24 cellular contexts compared by ENCODE assay signal in the genomic region with DNA sequence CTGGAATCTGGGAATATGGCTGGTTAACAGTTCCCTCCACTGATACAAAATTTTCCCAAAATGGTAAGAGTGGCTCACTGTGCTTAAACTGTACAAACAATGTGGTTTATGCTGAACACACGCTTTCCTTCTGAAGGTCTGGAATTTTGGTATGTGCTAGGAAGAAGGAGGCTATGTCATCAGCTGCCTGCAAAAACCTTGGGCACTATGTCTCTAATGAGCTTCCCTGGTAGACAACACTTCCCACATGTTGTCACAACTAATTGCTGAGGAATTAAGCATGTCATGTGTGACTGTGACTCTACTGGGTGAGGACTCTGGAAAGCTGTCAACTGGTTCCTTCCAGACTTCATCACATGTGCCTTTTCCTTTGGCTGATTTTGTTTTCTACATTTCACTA. TPM values are rescaled to one million over a fixed set of nuclear protein-coding genes. Genes with fewer than 3 reads are reported as not detected.
A peak's percentile ranks its signal among the peaks of the same experiment; 100 is the strongest.
DNase-seq lines count a peak whose midpoint lies in the region; ATAC-seq and FAIRE-seq lines count a peak whose summit lies in the region.
"Had no signal": no experiment of that assay in that cellular context is flagged by ENCODE, and none has a peak within 500 bp of the region (broad histone marks: within the 10 kb centered on the region; RNA-seq: fewer than 3 reads in every experiment).

No MANE protein-coding gene starts in this region.

- intact Hi-C loops in activated naive CD4-positive, alpha-beta T cell treated with anti-CD3 and anti-CD28 coated beads for 36 hours (cut with micrococcal nuclease), result no loop called here

- peak; percentile 20 for FAIRE-seq in urothelium cell line (lab: Jason Lieb, UNC)
- FAIRE-seq: islet of Langerhans had no signal

- no peaks in the 10 kb centered on the region for H3K9me3 ChIP-seq in CD8-positive, alpha-beta memory T cell (ENCODE audit: low read length)
- H3K9me3 ChIP-seq: upper lobe of left lung had no signal

- no peak overlapping the region for H3K4me3 Mint-ChIP-seq in activated naive CD4-positive, alpha-beta T cell treated with anti-CD3 and anti-CD28 coated beads, Interleukin-2, amount 50 U/mL, for 24 hours
- no peak overlapping the region for H3K4me3 Mint-ChIP-seq in activated naive CD4-positive, alpha-beta T cell treated with anti-CD3 and anti-CD28 coated beads for 36 hours
- H3K4me3 Mint-ChIP-seq in CD8-positive, alpha-beta memory T cell, result no peak overlapping the region
- H3K4me3 Mint-ChIP-seq: CD4-positive, alpha-beta T cell; stimulated activated naive B cell treated with anti-CD40 and anti-IgM and Interleukin-4, amounts not matched to agents 10 μg/mL and 1 μg/mL and 100 μg/mL, for 72 hours had no signal

- H3K27me3 Mint-ChIP-seq in activated naive CD4-positive, alpha-beta T cell treated with anti-CD3 and anti-CD28 coated beads, Interleukin-2, amount 50 U/mL, for 24 hours, result no peaks in the 10 kb centered on the region
- no peaks in the 10 kb centered on the region for H3K27me3 Mint-ChIP-seq in activated naive CD4-positive, alpha-beta T cell treated with anti-CD3 and anti-CD28 coated beads for 36 hours (ENCODE audit: low read depth)
- no peaks in the 10 kb centered on the region for H3K27me3 Mint-ChIP-seq in CD8-positive, alpha-beta memory T cell
- H3K27me3 Mint-ChIP-seq: CD4-positive, alpha-beta T cell; stimulated activated naive B cell treated with anti-CD40 and anti-IgM and Interleukin-4, amounts not matched to agents 10 μg/mL and 1 μg/mL and 100 μg/mL, for 72 hours had no signal

- ATAC-seq in stimulated activated naive CD8-positive, alpha-beta T cell treated with anti-CD3 and anti-CD28 coated beads, Interleukin-15, Interleukin-2, amounts not matched to agents 100 U/mL and 50 U/mL, for 24 hours, result no peak
- ATAC-seq: stimulated activated naive B cell treated with anti-CD40 and anti-IgM and Interleukin-4, amounts not matched to agents 10 μg/mL and 1 μg/mL and 100 μg/mL, for 72 hours had no signal

- H3K4me1 ChIP-seq in CD8-positive, alpha-beta memory T cell (ENCODE audit: insufficient read depth, low read length), result no peaks in the 10 kb centered on the region

- peaks cover 3% of the 10 kb centered on the region for H3K36me3 ChIP-seq in CD8-positive, alpha-beta memory T cell (ENCODE audit: insufficient read depth, low read length)

- H3K27me3 ChIP-seq in CD8-positive, alpha-beta memory T cell (ENCODE audit: insufficient read depth, low read length, poor library complexity, severe bottlenecking), result no peaks in the 10 kb centered on the region
- H3K27me3 ChIP-seq: upper lobe of left lung had no signal

- no peaks in the 10 kb centered on the region for H3K4me1 Mint-ChIP-seq in activated naive CD4-positive, alpha-beta T cell treated with anti-CD3 and anti-CD28 coated beads, Interleukin-2, amount 50 U/mL, for 24 hours
- no peaks in the 10 kb centered on the region for H3K4me1 Mint-ChIP-seq in activated naive CD4-positive, alpha-beta T cell treated with anti-CD3 and anti-CD28 coated beads for 36 hours (ENCODE audit: low read depth)
- H3K4me1 Mint-ChIP-seq in CD8-positive, alpha-beta memory T cell, result no peaks in the 10 kb centered on the region
- H3K4me1 Mint-ChIP-seq: stimulated activated naive B cell treated with anti-CD40 and anti-IgM and Interleukin-4, amounts not matched to agents 10 μg/mL and 1 μg/mL and 100 μg/mL, for 72 hours had no signal

- no peak overlapping the region for H3K4me3 ChIP-seq in CD8-positive, alpha-beta memory T cell (ENCODE audit: low read length)
- H3K4me3 ChIP-seq: upper lobe of left lung had no signal

- H3K36me3 Mint-ChIP-seq in activated naive CD4-positive, alpha-beta T cell treated with anti-CD3 and anti-CD28 coated beads, Interleukin-2, amount 50 U/mL, for 24 hours, result no peaks in the 10 kb centered on the region
- H3K36me3 Mint-ChIP-seq in activated naive CD4-positive, alpha-beta T cell treated with anti-CD3 and anti-CD28 coated beads for 36 hours (ENCODE audit: low read depth), result no peaks in the 10 kb centered on the region
- peaks cover 0 to 41% (median 5%) of the 10 kb centered on the region in 3 donors for H3K36me3 Mint-ChIP-seq in CD8-positive, alpha-beta memory T cell

- DNase-seq in activated naive CD4-positive, alpha-beta T cell treated with anti-CD3 and anti-CD28 coated beads for 36 hours, result no peak
- DNase-seq in astrocyte of the hippocampus (ENCODE audit: low read depth, low spot score) (peak; percentile 66), hepatic stellate cell (ENCODE audit: low spot score) (peak; percentile 36), urothelium cell line (ENCODE audit: low spot score) (no peak)
- no peak for DNase-seq in activated CD8-positive, alpha-beta memory T cell treated with anti-CD3 and anti-CD28 coated beads for 24 hours
- no peak for DNase-seq in stimulated activated naive CD8-positive, alpha-beta T cell treated with anti-CD3 and anti-CD28 coated beads, Interleukin-15, Interleukin-2, amounts not matched to agents 100 U/mL and 50 U/mL, for 24 hours
- no peak for DNase-seq in CD8-positive, alpha-beta memory T cell
- DNase-seq: 8988T; activated CD4-positive, CD25-positive, alpha-beta regulatory T cell treated with anti-CD3 and anti-CD28 coated beads, Interleukin-2, amount 50 U/mL, for 72 hours; activated CD8-positive, alpha-beta memory T cell treated with anti-CD3 and anti-CD28 coated beads, Interleukin-2, amount 50 U/mL, for 4 hours; activated effector memory CD4-positive, alpha-beta T cell treated with anti-CD3 and anti-CD28 coated beads, Interleukin-2, amount 50 U/mL, for 16 hours; aorta; CD4-positive, alpha-beta T cell; cortex of kidney; DMS79 treated with DMSO at 0.1 percent for 48 hours; NCI-H1930; OCI-M1; SIG-M5; stimulated activated CD4-positive, alpha-beta T cell treated with anti-CD3 and anti-CD28 coated beads, Interleukin-15, amount 100 ng/mL, for 24 hours; stimulated activated naive B cell treated with anti-CD40 and anti-IgM and Interleukin-4, amounts not matched to agents 10 μg/mL and 1 μg/mL and 100 μg/mL, for 72 hours; T-helper 9 cell; upper lobe of left lung had no signal

- no peaks in the 10 kb centered on the region for H3K9me3 Mint-ChIP-seq in activated naive CD4-positive, alpha-beta T cell treated with anti-CD3 and anti-CD28 coated beads, Interleukin-2, amount 50 U/mL, for 24 hours
- no peaks in the 10 kb centered on the region for H3K9me3 Mint-ChIP-seq in activated naive CD4-positive, alpha-beta T cell treated with anti-CD3 and anti-CD28 coated beads for 36 hours
- no peaks in the 10 kb centered on the region for H3K9me3 Mint-ChIP-seq in CD8-positive, alpha-beta memory T cell
- H3K9me3 Mint-ChIP-seq: CD4-positive, alpha-beta T cell; stimulated activated naive B cell treated with anti-CD40 and anti-IgM and Interleukin-4, amounts not matched to agents 10 μg/mL and 1 μg/mL and 100 μg/mL, for 72 hours had no signal

- CTCF ChIA-PET in activated naive CD4-positive, alpha-beta T cell treated with anti-CD3 and anti-CD28 coated beads for 36 hours (lab: Charles Lee), result no interaction called here
- CTCF ChIA-PET in CD8-positive, alpha-beta memory T cell (lab: Charles Lee), result no interaction called here

- POLR2A ChIA-PET in CD8-positive, alpha-beta memory T cell (lab: Charles Lee), result no interaction called here

- peak overlapping the region; percentile 4 for H3K27ac Mint-ChIP-seq in activated naive CD4-positive, alpha-beta T cell treated with anti-CD3 and anti-CD28 coated beads, Interleukin-2, amount 50 U/mL, for 24 hours
- H3K27ac Mint-ChIP-seq in activated naive CD4-positive, alpha-beta T cell treated with anti-CD3 and anti-CD28 coated beads for 36 hours, result no peak overlapping the region
- H3K27ac Mint-ChIP-seq in CD8-positive, alpha-beta memory T cell, result no peak overlapping the region
- H3K27ac Mint-ChIP-seq: CD4-positive, alpha-beta T cell had no signal

- H3K27ac ChIP-seq in CD8-positive, alpha-beta memory T cell (ENCODE audit: low read depth, low read length), result no peak overlapping the region
- H3K27ac ChIP-seq: upper lobe of left lung had no signal

RNA-seq across cellular contexts. Expression of a gene that starts 29.2 kb away (rescaled TPM):
- 10 to 100 TPM; 19.1 to 20.2 TPM for total RNA-seq in activated naive CD4-positive, alpha-beta T cell treated with anti-CD3 and anti-CD28 coated beads for 36 hours
- 10 to 100 TPM; 18.3 to 19.4 TPM for total RNA-seq in CD8-positive, alpha-beta memory T cell
- 15.0 TPM for polyA plus RNA-seq in CD8-positive, alpha-beta memory T cell

RNA-seq across cellular contexts. Expression of a gene that starts 33.2 kb away (rescaled TPM):
- 10 to 100 TPM; 28.9 to 29.3 TPM for total RNA-seq in activated naive CD4-positive, alpha-beta T cell treated with anti-CD3 and anti-CD28 coated beads for 36 hours
- total RNA-seq in CD8-positive, alpha-beta memory T cell, result 10 to 100 TPM; 45.2 to 45.8 TPM
- 33.7 TPM for polyA plus RNA-seq in CD8-positive, alpha-beta memory T cell

RNA-seq across cellular contexts. Expression of a gene that starts 34.9 kb away (rescaled TPM):
- total RNA-seq in activated naive CD4-positive, alpha-beta T cell treated with anti-CD3 and anti-CD28 coated beads for 36 hours, result 100 to 1,000 TPM; 113 to 122 TPM
- 100 to 1,000 TPM; 102 to 107 TPM for total RNA-seq in CD8-positive, alpha-beta memory T cell
- polyA plus RNA-seq in CD8-positive, alpha-beta memory T cell, result 90.3 TPM

Comparison
In these comparisons a context has a peak if more than half of its experiments do, and no peak if none do; other contexts are left out.
1. DNase-seq: peak in astrocyte of the hippocampus (single experiment) and hepatic stellate cell (single experiment); none in activated naive CD4-positive, alpha-beta T cell treated with anti-CD3 and anti-CD28 coated beads for 36 hours (single experiment), urothelium cell line (single experiment), activated CD8-positive, alpha-beta memory T cell treated with anti-CD3 and anti-CD28 coated beads for 24 hours (single experiment), stimulated activated naive CD8-positive, alpha-beta T cell treated with anti-CD3 and anti-CD28 coated beads, Interleukin-15, Interleukin-2, amounts not matched to agents 100 U/mL and 50 U/mL, for 24 hours (single experiment) and CD8-positive, alpha-beta memory T cell (0 of 5).